ENCODE assay signal across 17 cellular contexts in the genomic region with DNA sequence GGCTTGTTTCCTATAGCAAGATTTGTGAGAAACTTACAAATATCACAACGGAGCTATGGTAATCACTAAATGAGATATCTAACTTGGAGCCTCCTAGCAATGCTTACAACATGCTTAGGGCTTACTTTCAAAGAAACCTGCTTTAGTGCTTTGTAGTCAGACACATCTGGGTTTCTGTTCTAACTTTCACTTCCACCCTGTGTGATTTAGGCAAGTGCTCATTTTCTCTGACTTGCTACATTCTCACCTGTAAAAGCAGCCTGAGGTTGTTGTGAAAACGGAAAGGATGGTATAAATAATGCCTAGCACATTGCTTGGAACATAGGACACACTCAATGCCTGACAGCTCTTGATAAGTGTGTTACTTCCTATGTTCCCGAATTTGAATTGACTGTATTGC. TPM values are rescaled to one million over a fixed set of nuclear protein-coding genes. Genes with fewer than 3 reads are reported as not detected.
A peak's percentile ranks its signal among the peaks of the same experiment; 100 is the strongest.
DNase-seq lines count a peak whose midpoint lies in the region; ATAC-seq lines count a peak whose summit lies in the region.
"Had no signal": no experiment of that assay in that cellular context is flagged by ENCODE, and none has a peak within 500 bp of the region (broad histone marks: within the 10 kb centered on the region; RNA-seq: fewer than 3 reads in every experiment).

No MANE protein-coding gene starts in this region.

- peaks cover 11% of the 10 kb centered on the region for H3K9me3 Mint-ChIP-seq in activated naive CD4-positive, alpha-beta T cell treated with anti-CD3 and anti-CD28 coated beads for 36 hours

- ATAC-seq in GM18520 (IDR thresholded peaks at IDR 0.05; ENCODE audit: unreplicated experiment) (peak; percentile 82), GM21528 (IDR thresholded peaks at IDR 0.05; ENCODE audit: low FRiP score, unreplicated experiment) (peak; percentile 96), HG03097 (IDR thresholded peaks at IDR 0.05; ENCODE audit: low FRiP score, unreplicated experiment) (peak; percentile 43)
- ATAC-seq: activated T-cell treated with anti-CD3 and anti-CD28 coated beads, Interleukin-2, amount 50 U/mL, for 72 hours; esophagus mucosa; left lung; natural killer cell had no signal

- no peaks in the 10 kb centered on the region for H3K27me3 Mint-ChIP-seq in activated naive CD4-positive, alpha-beta T cell treated with anti-CD3 and anti-CD28 coated beads for 36 hours (ENCODE audit: low read depth)

- no peak overlapping the region for H3K4me3 Mint-ChIP-seq in activated naive CD4-positive, alpha-beta T cell treated with anti-CD3 and anti-CD28 coated beads for 36 hours
- H3K4me3 Mint-ChIP-seq: activated T-cell treated with anti-CD3 and anti-CD28 coated beads, Interleukin-2, amount 50 U/mL, for 72 hours; natural killer cell had no signal

- DNase-seq in RPMI8226 (peak; percentile 42), NCI-H1105 (lab: John Stamatoyannopoulos, UW) (no peak), activated T-cell treated with anti-CD3 and anti-CD28 coated beads for 4 hours (no peak), DMS79 (lab: John Stamatoyannopoulos, UW) (no peak)
- no peak for DNase-seq in activated naive CD4-positive, alpha-beta T cell treated with anti-CD3 and anti-CD28 coated beads for 36 hours
- DNase-seq: activated CD4-positive, alpha-beta T cell treated with anti-CD3 and anti-CD28 coated beads for 1 hour; activated T-cell treated with anti-CD3 and anti-CD28 coated beads, Interleukin-2, amount 50 U/mL, for 72 hours; adrenal gland; BE2C; left lung; natural killer cell had no signal

- no peaks in the 10 kb centered on the region for H3K4me1 Mint-ChIP-seq in activated naive CD4-positive, alpha-beta T cell treated with anti-CD3 and anti-CD28 coated beads for 36 hours (ENCODE audit: low read depth)
- H3K4me1 Mint-ChIP-seq: natural killer cell had no signal

- intact Hi-C loops in activated naive CD4-positive, alpha-beta T cell treated with anti-CD3 and anti-CD28 coated beads for 36 hours (cut with micrococcal nuclease): no loop called here

- H3K27ac Mint-ChIP-seq in activated naive CD4-positive, alpha-beta T cell treated with anti-CD3 and anti-CD28 coated beads for 36 hours: no peak overlapping the region
- H3K27ac Mint-ChIP-seq: activated T-cell treated with anti-CD3 and anti-CD28 coated beads, Interleukin-2, amount 50 U/mL, for 72 hours; natural killer cell had no signal

- no peaks in the 10 kb centered on the region for H3K36me3 Mint-ChIP-seq in activated naive CD4-positive, alpha-beta T cell treated with anti-CD3 and anti-CD28 coated beads for 36 hours (ENCODE audit: low read depth)
- H3K36me3 Mint-ChIP-seq: natural killer cell had no signal

- CTCF ChIA-PET in activated naive CD4-positive, alpha-beta T cell treated with anti-CD3 and anti-CD28 coated beads for 36 hours (lab: Charles Lee): no interaction called here

RNA-seq across cellular contexts. Expression of a gene that starts 45.6 kb away (rescaled TPM):
- not detected for total RNA-seq in activated naive CD4-positive, alpha-beta T cell treated with anti-CD3 and anti-CD28 coated beads for 36 hours
- total RNA-seq: activated T-cell treated with anti-CD3 and anti-CD28 coated beads, Interleukin-2, amount 50 U/mL, for 72 hours; HT1080; natural killer cell; OCI-LY7 had no signal

Comparison
In these comparisons a context has a peak if more than half of its experiments do, and no peak if none do; other contexts are left out.
1. ATAC-seq: peak in every context shown above with its lines; median percentile 96 in GM21528; 82 in GM18520; 43 in HG03097.